In genomic region chr11:88327462-88328143, GRCh38 we compare ENCODE assay signal across 10 cellular contexts. TPM values are rescaled to one million over a fixed set of nuclear protein-coding genes. Genes with fewer than 3 reads are reported as not detected.
DNase-seq lines count a peak whose midpoint lies in the region; ATAC-seq and TF ChIP-seq lines count a peak whose summit lies in the region.
"Had no signal": no experiment of that assay in that cellular context is flagged by ENCODE, and none has a peak within 500 bp of the region (broad histone marks: within the 10 kb centered on the region; RNA-seq: fewer than 3 reads in every experiment).

No MANE protein-coding gene starts in this region.

- WGBS in stomach, 5 donors, result 76 to 96% (median 79%) methylated on average over 3 of the region's 3 CpGs

- H3K27ac Mint-ChIP-seq in natural killer cell (peak overlapping the region; percentile 54 to 81), chondrocyte (ENCODE audit: unreplicated experiment) (no peak overlapping the region)

- H3K36me3 Mint-ChIP-seq in natural killer cell (peaks cover 29% of the 10 kb centered on the region), chondrocyte (ENCODE audit: low read depth) (no peaks in the 10 kb centered on the region)

- TF ChIP-seq EP300 in stomach (IDR thresholded peaks at IDR 0.05), result no peak

- H3K9me3 Mint-ChIP-seq in natural killer cell, result no peaks in the 10 kb centered on the region
- no peaks in the 10 kb centered on the region for H3K9me3 Mint-ChIP-seq in chondrocyte (ENCODE audit: low read depth)

- no peaks in the 10 kb centered on the region for H3K27me3 ChIP-seq in stomach
- H3K27me3 ChIP-seq: sigmoid colon had no signal

- no peaks in the 10 kb centered on the region for H3K9me3 ChIP-seq in stomach
- H3K9me3 ChIP-seq: sigmoid colon had no signal

- intact Hi-C loops in natural killer cell (cut with micrococcal nuclease) (no loop called here), stomach (cut with DNase I; ENCODE audit: low total_unique reads) (no loop called here)

- H3K4me1 ChIP-seq in stomach, result peaks cover 0 to 26% (median 3%) of the 10 kb centered on the region in 4 donors

- no peak for TF ChIP-seq POLR2A in stomach (IDR thresholded peaks at IDR 0.05)

- peaks cover 0 to 32% (median 23%) of the 10 kb centered on the region in 4 donors for H3K36me3 ChIP-seq in stomach
- H3K36me3 ChIP-seq: sigmoid colon had no signal

- TF ChIP-seq CTCF in natural killer cell (IDR thresholded peaks at IDR 0.05) (no peak), chondrocyte (IDR thresholded peaks at IDR 0.05) (no peak), stomach (IDR thresholded peaks at IDR 0.05) (no peak)

- ATAC-seq in GM18867 (IDR thresholded peaks at IDR 0.05; ENCODE audit: unreplicated experiment), result peak; percentile 35
- peak; percentile 42 for ATAC-seq in GM21723 (IDR thresholded peaks at IDR 0.05; ENCODE audit: unreplicated experiment)
- ATAC-seq in HG03469 (IDR thresholded peaks at IDR 0.05; ENCODE audit: unreplicated experiment), result peak; percentile 23
- ATAC-seq in natural killer cell, result no peak

- H3K4me3 ChIP-seq in stomach, result no peak overlapping the region
- H3K4me3 ChIP-seq: sigmoid colon had no signal

- DNase-seq in natural killer cell (no peak), chondrocyte (ENCODE audit: low spot score) (no peak), stomach (no peak), globus pallidus (ENCODE audit: low spot score) (no peak), H4 (ENCODE audit: low spot score) (no peak)
- DNase-seq: sigmoid colon had no signal

- H3K4me3 Mint-ChIP-seq in natural killer cell, result peak overlapping the region; percentile 67
- H3K4me3 Mint-ChIP-seq in chondrocyte (ENCODE audit: unreplicated experiment), result no peak overlapping the region

- peaks cover 93 to 94% of the 10 kb centered on the region in 2 donors for H3K4me1 Mint-ChIP-seq in natural killer cell
- H3K4me1 Mint-ChIP-seq in chondrocyte (ENCODE audit: low read depth), result no peaks in the 10 kb centered on the region

- H3K27me3 Mint-ChIP-seq in natural killer cell (ENCODE audit: low read depth in 2 of 2) (no peaks in the 10 kb centered on the region), chondrocyte (ENCODE audit: low read depth) (no peaks in the 10 kb centered on the region)

- no peak overlapping the region for H3K27ac ChIP-seq in stomach
- H3K27ac ChIP-seq: KMS-11, sigmoid colon had no signal

RNA-seq across cellular contexts. Expression of gene CTSC, which starts 9.9 kb away (rescaled TPM):
- total RNA-seq in natural killer cell (100 to 1,000 TPM; 182 to 275 (median 227) TPM), chondrocyte (0.77 to 4.8 TPM (median 2.7 TPM) in 3 replicates), stomach (100 to 1,000 TPM in 2 of 5 donors, 10 to 100 TPM in 2, 1 to 10 TPM in 1; 6.2 to 127 (median 53.3) TPM)
- polyA plus RNA-seq in stomach, result 10 to 100 TPM; 22.9 to 46.3 (median 26.3) TPM
- total RNA-seq in H4 (2014; rRNA removed; shearing (Covaris generic)), result 348 and 424 TPM in 2 replicates

Comparison
In these comparisons a context has a peak if more than half of its experiments do, and no peak if none do; other contexts are left out.
1. ATAC-seq: peak in GM18867 (single experiment), GM21723 (single experiment) and HG03469 (single experiment); none in natural killer cell (0 of 3).